In the genomic region with DNA sequence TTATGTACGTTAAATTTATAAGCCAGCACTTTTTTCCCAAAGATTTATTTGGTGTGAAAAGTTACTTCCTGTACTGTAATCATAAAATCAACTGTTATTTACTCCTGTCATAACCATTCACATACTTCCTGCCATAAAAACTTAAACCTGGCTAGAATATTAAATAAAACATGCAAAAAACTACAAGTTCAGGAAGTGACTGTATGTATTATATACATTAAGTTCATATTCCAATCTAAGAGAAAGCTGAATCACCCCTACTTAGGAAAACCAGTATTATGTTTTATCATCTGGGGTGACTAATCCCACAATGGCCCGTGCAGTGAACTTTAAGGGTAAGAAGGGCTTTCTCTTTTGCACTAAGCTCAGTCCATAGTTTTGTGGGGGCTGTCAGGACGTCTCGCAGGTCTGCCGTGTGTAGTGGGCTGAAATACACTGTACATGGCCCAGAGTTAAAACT, we compare ENCODE assay signal across 10 cellular contexts.
DNase-seq lines count a peak whose midpoint lies in the region; ATAC-seq and TF ChIP-seq lines count a peak whose summit lies in the region.
"Had no signal": no experiment of that assay in that cellular context is flagged by ENCODE, and none has a peak within 500 bp of the region (broad histone marks: within the 10 kb centered on the region; RNA-seq: fewer than 3 reads in every experiment).

No MANE protein-coding gene starts in this region.

- H3K9me3 Mint-ChIP-seq in activated naive CD8-positive, alpha-beta T cell treated with anti-CD3 and anti-CD28 coated beads, Interleukin-2, amount 10 ng/mL, durations not matched to agents 7 days and 5 days = no peaks in the 10 kb centered on the region
- no peaks in the 10 kb centered on the region for H3K9me3 Mint-ChIP-seq in chondrocyte (ENCODE audit: low read depth)
- no peaks in the 10 kb centered on the region for H3K9me3 Mint-ChIP-seq in endodermal cell
- no peaks in the 10 kb centered on the region for H3K9me3 Mint-ChIP-seq in progenitor cell of endocrine pancreas (ENCODE audit: low read depth)

- peaks cover 64% of the 10 kb centered on the region for H3K4me1 Mint-ChIP-seq in activated naive CD8-positive, alpha-beta T cell treated with anti-CD3 and anti-CD28 coated beads, Interleukin-2, amount 10 ng/mL, durations not matched to agents 7 days and 5 days
- H3K4me1 Mint-ChIP-seq in chondrocyte (ENCODE audit: low read depth) = peaks cover 86% of the 10 kb centered on the region
- peaks cover 49% of the 10 kb centered on the region for H3K4me1 Mint-ChIP-seq in endodermal cell
- peaks cover 15% of the 10 kb centered on the region for H3K4me1 Mint-ChIP-seq in progenitor cell of endocrine pancreas (ENCODE audit: low read depth)

- DNase-seq in A172 (ENCODE audit: low spot score) (peak; percentile 57), HT1080 (ENCODE audit: low read depth) (peak; percentile 84), left colon (no peak), chondrocyte (ENCODE audit: low spot score) (no peak), endodermal cell (no peak), progenitor cell of endocrine pancreas (ENCODE audit: low spot score, unreplicated experiment) (no peak), superior temporal gyrus (ENCODE audit: extremely low spot score) (no peak)
- DNase-seq in activated naive CD8-positive, alpha-beta T cell treated with anti-CD3 and anti-CD28 coated beads, Interleukin-2, amount 10 ng/mL, durations not matched to agents 7 days and 5 days = no peak
- DNase-seq: lower lobe of right lung had no signal

- POLR2A ChIA-PET in activated naive CD8-positive, alpha-beta T cell treated with anti-CD3 and anti-CD28 coated beads, Interleukin-2, amount 10 ng/mL, durations not matched to agents 7 days and 5 days (lab: Charles Lee) = interaction anchor here (0.7 kb wide), 1 partner anchor 43 kb away, joined by 3 read pairs; no protein-coding TSS in a partner anchor

- TF ChIP-seq CTCF in chondrocyte (IDR thresholded peaks at IDR 0.05) (no peak), endodermal cell (conservative IDR thresholded peaks at IDR 0.05) (no peak), progenitor cell of endocrine pancreas (IDR thresholded peaks at IDR 0.05; ENCODE audit: unreplicated experiment) (no peak)

- peaks cover 23% of the 10 kb centered on the region for H3K36me3 Mint-ChIP-seq in activated naive CD8-positive, alpha-beta T cell treated with anti-CD3 and anti-CD28 coated beads, Interleukin-2, amount 10 ng/mL, durations not matched to agents 7 days and 5 days
- H3K36me3 Mint-ChIP-seq in chondrocyte (ENCODE audit: low read depth) = no peaks in the 10 kb centered on the region
- no peaks in the 10 kb centered on the region for H3K36me3 Mint-ChIP-seq in endodermal cell (ENCODE audit: low read depth)
- H3K36me3 Mint-ChIP-seq in progenitor cell of endocrine pancreas (ENCODE audit: insufficient read depth) = no peaks in the 10 kb centered on the region

- no peaks in the 10 kb centered on the region for H3K27me3 Mint-ChIP-seq in activated naive CD8-positive, alpha-beta T cell treated with anti-CD3 and anti-CD28 coated beads, Interleukin-2, amount 10 ng/mL, durations not matched to agents 7 days and 5 days
- H3K27me3 Mint-ChIP-seq in chondrocyte (ENCODE audit: low read depth) (no peaks in the 10 kb centered on the region), endodermal cell (ENCODE audit: insufficient read depth) (no peaks in the 10 kb centered on the region), progenitor cell of endocrine pancreas (peaks cover 3% of the 10 kb centered on the region)

- H3K27ac ChIP-seq in endodermal cell (ENCODE audit: low read depth, low read length) = no peak overlapping the region
- H3K27ac ChIP-seq: HL-60, lower lobe of right lung had no signal

- peaks cover 6% of the 10 kb centered on the region for H3K4me1 ChIP-seq in endodermal cell (ENCODE audit: control insufficient read depth, insufficient read depth, low read length)

- no peak for ATAC-seq in activated naive CD8-positive, alpha-beta T cell treated with anti-CD3 and anti-CD28 coated beads, Interleukin-2, amount 10 ng/mL, durations not matched to agents 7 days and 5 days (ENCODE audit: low read depth)
- peak; percentile 35 for ATAC-seq in left colon
- ATAC-seq: lower lobe of right lung had no signal

- H3K9ac ChIP-seq in endodermal cell (ENCODE audit: extremely low read depth, low read length, poor library complexity, severe bottlenecking) = no peak overlapping the region

- H3K27me3 ChIP-seq in endodermal cell (ENCODE audit: control insufficient read depth, insufficient read depth, low read length, poor library complexity, severe bottlenecking) = no peaks in the 10 kb centered on the region

- intact Hi-C loops in left colon (cut with DNase I, micrococcal nuclease) = no loop called here

- no peaks in the 10 kb centered on the region for H3K36me3 ChIP-seq in endodermal cell (ENCODE audit: control insufficient read depth, insufficient read depth, low read length)

- 86 to 92% methylated on average over 1 to 5 of the region's 5 CpGs for WGBS in endodermal cell (ENCODE audit: insufficient coverage in 1 of 2, insufficient read length in 1 of 2), 2 experiments

- no peaks in the 10 kb centered on the region for H3K9me3 ChIP-seq in endodermal cell (ENCODE audit: control insufficient read depth, low read length)
- H3K9me3 ChIP-seq: lower lobe of right lung had no signal

- H3K27ac Mint-ChIP-seq in activated naive CD8-positive, alpha-beta T cell treated with anti-CD3 and anti-CD28 coated beads, Interleukin-2, amount 10 ng/mL, durations not matched to agents 7 days and 5 days = peak overlapping the region; percentile 76
- no peak overlapping the region for H3K27ac Mint-ChIP-seq in chondrocyte (ENCODE audit: unreplicated experiment)
- no peak overlapping the region for H3K27ac Mint-ChIP-seq in endodermal cell
- H3K27ac Mint-ChIP-seq in progenitor cell of endocrine pancreas = no peak overlapping the region

- no peak overlapping the region for H3K4me3 ChIP-seq in endodermal cell (ENCODE audit: low read length)
- H3K4me3 ChIP-seq: lower lobe of right lung had no signal

- H3K4me3 Mint-ChIP-seq in activated naive CD8-positive, alpha-beta T cell treated with anti-CD3 and anti-CD28 coated beads, Interleukin-2, amount 10 ng/mL, durations not matched to agents 7 days and 5 days = no peak overlapping the region
- H3K4me3 Mint-ChIP-seq in chondrocyte (ENCODE audit: unreplicated experiment) (no peak overlapping the region), endodermal cell (no peak overlapping the region), progenitor cell of endocrine pancreas (ENCODE audit: low read depth) (no peak overlapping the region)

Comparison
In these comparisons a context has a peak if more than half of its experiments do, and no peak if none do; other contexts are left out.
1. DNase-seq: peak in A172 (single experiment) and HT1080 (single experiment); none in activated naive CD8-positive, alpha-beta T cell treated with anti-CD3 and anti-CD28 coated beads, Interleukin-2, amount 10 ng/mL, durations not matched to agents 7 days and 5 days (single experiment), left colon (0 of 2), chondrocyte (single experiment), endodermal cell (single experiment), progenitor cell of endocrine pancreas (single experiment) and superior temporal gyrus (single experiment).